In the genomic region with DNA sequence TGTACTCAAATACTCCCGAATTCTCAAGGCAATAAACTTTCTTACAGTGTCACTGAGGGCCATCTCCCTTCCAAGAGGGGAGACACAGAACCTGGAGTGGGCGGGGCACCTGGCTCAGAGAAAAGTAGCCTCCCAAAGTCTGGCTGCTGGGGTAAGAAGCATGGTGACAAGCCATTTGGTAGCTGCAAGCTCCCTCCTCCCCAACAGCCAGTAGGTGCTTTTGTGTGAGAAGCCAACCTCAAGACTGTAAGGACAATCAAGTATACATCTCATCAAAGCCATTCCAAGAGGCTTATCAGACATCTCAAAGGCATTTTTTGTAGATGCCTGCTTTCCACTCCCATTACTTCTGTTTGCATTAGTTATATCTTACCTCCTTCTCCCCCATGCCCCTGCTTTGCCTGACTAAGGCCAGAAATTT, we compare ENCODE assay signal across 11 cellular contexts. TPM values are rescaled to one million over a fixed set of nuclear protein-coding genes. Genes with fewer than 3 reads are reported as not detected.
DNase-seq lines count a peak whose midpoint lies in the region; ATAC-seq, FAIRE-seq and TF ChIP-seq lines count a peak whose summit lies in the region.
"Had no signal": no experiment of that assay in that cellular context is flagged by ENCODE, and none has a peak within 500 bp of the region (broad histone marks: within the 10 kb centered on the region; RNA-seq: fewer than 3 reads in every experiment).

No MANE protein-coding gene starts in this region.

- FAIRE-seq in endothelial cell of umbilical vein (lab: Jason Lieb, UNC), result no peak
- FAIRE-seq in urothelium cell line (lab: Jason Lieb, UNC), result no peak
- FAIRE-seq: GM18507 had no signal

- no peak for DNase-seq in SK-N-SH
- peak; percentile 53 for DNase-seq in endothelial cell of umbilical vein (ENCODE audit: low read depth, low spot score)
- DNase-seq in urothelium cell line (ENCODE audit: low spot score), result peak; percentile 24
- no peak for DNase-seq in NCI-H1436 (lab: John Stamatoyannopoulos, UW)
- no peak for DNase-seq in midbrain (lab: John Stamatoyannopoulos, UW)
- DNase-seq: NCI-H2029 treated with DMSO at 0.1 percent for 48 hours had no signal

- H3K9me3 ChIP-seq in SK-N-SH (no peaks in the 10 kb centered on the region), endothelial cell of umbilical vein (replicated peaks; ENCODE audit: control insufficient read depth, insufficient read depth, low read length) (no peaks in the 10 kb centered on the region), muscle layer of duodenum (ENCODE audit: control insufficient read depth in 1 of 2, low read length in 2 of 2) (no peaks in the 10 kb centered on the region)

- H3F3A ChIP-seq in SK-N-SH (replicated peaks; ENCODE audit: insufficient read depth), result peaks cover 8% of the 10 kb centered on the region

- TF ChIP-seq RAD21 in SK-N-SH (IDR thresholded peaks at IDR 0.05; ENCODE audit: low read length), result no peak

- H3K9ac ChIP-seq in SK-N-SH, result peak overlapping the region; percentile 84
- peak overlapping the region; percentile 100 for H3K9ac ChIP-seq in endothelial cell of umbilical vein (replicated peaks; ENCODE audit: extremely low read depth, insufficient read depth, low read length)

- H3K4me1 ChIP-seq in SK-N-SH (ENCODE audit: control insufficient read depth in 1 of 2, insufficient read depth in 2 of 2, low read depth in 1 of 2, low read length in 1 of 2) (peaks cover 2 to 15% of the 10 kb centered on the region in 2 experiments), endothelial cell of umbilical vein (ENCODE audit: control insufficient read depth, extremely low read depth, insufficient read depth, low read length) (peaks cover 64% of the 10 kb centered on the region), muscle layer of duodenum (ENCODE audit: control insufficient read depth in 1 of 2, insufficient read depth in 2 of 2, low read length in 2 of 2) (peaks cover 6 to 8% of the 10 kb centered on the region in 2 donors)

- no peaks in the 10 kb centered on the region for H3K9me2 ChIP-seq in SK-N-SH

- peak; percentile 66 for TF ChIP-seq POLR2A in endothelial cell of umbilical vein (IDR thresholded peaks at IDR 0.05; ENCODE audit: low read depth, low read length)

- dilution Hi-C loops in endothelial cell of umbilical vein (cut with MboI; ENCODE audit: extremely low pct_ligation_motif_present, low sequenced_read_pairs), result loop anchor here (25.0 kb wide), 1 partner anchor 114 kb away; no protein-coding TSS in a partner anchor

- H4K20me1 ChIP-seq in SK-N-SH (ENCODE audit: insufficient read depth) (peaks cover 4% of the 10 kb centered on the region; the same call in 1 of the 2 replicates), endothelial cell of umbilical vein (replicated peaks; ENCODE audit: control insufficient read depth, extremely low read depth, insufficient read depth, low read length) (peaks cover 3% of the 10 kb centered on the region)

- H3K27ac ChIP-seq in SK-N-SH (ENCODE audit: low read depth in 2 of 2, low read length in 1 of 2) (peak overlapping the region; percentile 71 to 76; a peak in 3 of 4 replicates), endothelial cell of umbilical vein (ENCODE audit: insufficient read depth, low read depth, low read length) (peak overlapping the region; percentile 91), muscle layer of duodenum (ENCODE audit: low read length) (peak overlapping the region; percentile 89)
- H3K27ac ChIP-seq: 22Rv1 had no signal

- ATAC-seq in SK-N-SH treated with all-trans-retinoic acid at 6 μM for 48 hours (no peak), GM21723 (IDR thresholded peaks at IDR 0.05; ENCODE audit: unreplicated experiment) (no peak)

- no TSS peak for BruUV-seq in endothelial cell of umbilical vein (replicated peaks; lab: Mats Ljungman, UMichigan)

- CTCF ChIA-PET in SK-N-SH (lab: Yijun Ruan, JAX), result interaction anchor here (0.6 to 2.0 kb wide), 2 partner anchors 124 to 202 kb away, joined by 4 to 5 read pairs; no protein-coding TSS in a partner anchor
- CTCF ChIA-PET in endothelial cell of umbilical vein (lab: Charles Lee), result interaction anchor here (0.8 to 8.4 kb wide), 14 partner anchors 10 to 125 kb away, joined by 3 to 210 read pairs (median 15); no protein-coding TSS in a partner anchor

- 25% methylated on average over 2 of the region's 2 CpGs for WGBS in SK-N-SH (ENCODE audit: low lambda C conversion rate)

- H3K79me2 ChIP-seq in SK-N-SH (ENCODE audit: insufficient read depth) (peaks cover 62% of the 10 kb centered on the region), endothelial cell of umbilical vein (ENCODE audit: control insufficient read depth, insufficient read depth, low read length) (peaks cover 63% of the 10 kb centered on the region)

- no peak for TF ChIP-seq EP300 in SK-N-SH (IDR thresholded peaks at IDR 0.05; ENCODE audit: borderline replicate concordance in 1 of 2, low read depth in 1 of 2, low read length in 1 of 2)

- peak overlapping the region; percentile 82 for H3K4me2 ChIP-seq in SK-N-SH
- H3K4me2 ChIP-seq in endothelial cell of umbilical vein (ENCODE audit: insufficient read depth, low read length), result peak overlapping the region; percentile 69

- H3K27me3 ChIP-seq in SK-N-SH (ENCODE audit: insufficient read depth) (no peaks in the 10 kb centered on the region; the same call in 1 of the 2 replicates), endothelial cell of umbilical vein (ENCODE audit: control insufficient read depth in 2 of 2, insufficient read depth in 2 of 2, low read length in 2 of 2) (no peaks in the 10 kb centered on the region), muscle layer of duodenum (ENCODE audit: low read depth, low read length) (no peaks in the 10 kb centered on the region)

- H3K36me3 ChIP-seq in SK-N-SH (replicated peaks in 1 of 2; ENCODE audit: control insufficient read depth in 1 of 2, insufficient read depth in 2 of 2, low read length in 1 of 2) (no peaks in the 10 kb centered on the region), endothelial cell of umbilical vein (ENCODE audit: control insufficient read depth in 2 of 2, extremely low read depth in 1 of 2, insufficient read depth in 2 of 2, low read length in 2 of 2) (peaks cover 3 to 5% of the 10 kb centered on the region in 2 experiments), muscle layer of duodenum (ENCODE audit: control insufficient read depth in 1 of 2, insufficient read depth in 2 of 2, low read length in 2 of 2) (peaks cover 0 to 7% of the 10 kb centered on the region in 2 donors)

- peak overlapping the region; percentile 57 to 83; a peak in 3 of 4 replicates for H3K4me3 ChIP-seq in SK-N-SH (ENCODE audit: low read depth in 2 of 2, low read length in 1 of 2)
- H3K4me3 ChIP-seq in endothelial cell of umbilical vein (replicated peaks in 1 of 3; ENCODE audit: insufficient read depth in 1 of 3, low read depth in 1 of 3, low read length in 3 of 3), result peak overlapping the region; percentile 56 to 100 (median 99)
- H3K4me3 ChIP-seq in muscle layer of duodenum (ENCODE audit: low read depth in 1 of 2, low read length in 2 of 2), result peak overlapping the region; percentile 62 to 75

- no peaks in the 10 kb centered on the region for H3K9me1 ChIP-seq in endothelial cell of umbilical vein (replicated peaks; ENCODE audit: control insufficient read depth, extremely low read depth, insufficient read depth, low read length)

- H2AFZ ChIP-seq in SK-N-SH (ENCODE audit: low read depth) (no peak overlapping the region), endothelial cell of umbilical vein (ENCODE audit: low read depth, low read length) (no peak overlapping the region)

- TF ChIP-seq CTCF in SK-N-SH (IDR thresholded peaks at IDR 0.05) (no peak), endothelial cell of umbilical vein (IDR thresholded peaks at IDR 0.05; ENCODE audit: extremely low read depth in 1 of 2, insufficient read depth in 1 of 2, low read depth in 1 of 2, low read length in 2 of 2) (no peak)

- POLR2A ChIA-PET in SK-N-SH (lab: Yijun Ruan, JAX), result no interaction called here
- POLR2A ChIA-PET in endothelial cell of umbilical vein (lab: Charles Lee), result interaction anchor here (0.6 to 3.8 kb wide), 10 partner anchors 11 to 187 kb away, joined by 3 to 50 read pairs (median 10); no protein-coding TSS in a partner anchor

- intact Hi-C loops in endothelial cell of umbilical vein (cut with micrococcal nuclease), result loop anchor here (10.0 kb wide), 1 partner anchor 349 kb away; a partner anchor contains a TSS

TF ChIP-seq in SK-N-SH, 30 proteins besides CTCF, POLR2A, EP300 and RAD21 (continues in another document):
- no peak for TF ChIP-seq RCOR1 (IDR thresholded peaks at IDR 0.05; ENCODE audit: low read length)

TF ChIP-seq in SK-N-SH treated with all-trans-retinoic acid at 6 μM for 48 hours, 23 proteins besides CTCF, POLR2A, EP300 and RAD21 (continues in another document):
- TF ChIP-seq ZFP3 (CRISPR knock-in tag; IDR thresholded peaks at IDR 0.05) (no peak), ZFP30 (CRISPR knock-in tag; IDR thresholded peaks at IDR 0.05) (no peak), SNAI2 (CRISPR knock-in tag; IDR thresholded peaks at IDR 0.05) (no peak)

RNA-seq across cellular contexts. Expression of a gene that starts 1.4 kb away (rescaled TPM):
- 23.7 and 39.9 TPM in 2 replicates for polyA plus RNA-seq in SK-N-SH (2012; rRNA removed)
- 32.4 and 34.4 TPM in 2 replicates for polyA plus RNA-seq in SK-N-SH (2012; cell fraction: cytosol; rRNA removed)
- polyA plus RNA-seq in SK-N-SH (2012; cell fraction: nucleus; rRNA removed), result 26.5 and 64.3 TPM in 2 replicates
- 245 and 283 TPM in 2 replicates for total RNA-seq in endothelial cell of umbilical vein
- 168 TPM in 2 replicates for polyA plus RNA-seq in endothelial cell of umbilical vein
- polyA plus RNA-seq in endothelial cell of umbilical vein (2011; cell fraction: cytosol; rRNA removed), result 142 and 143 TPM in 2 replicates
- polyA plus RNA-seq in endothelial cell of umbilical vein (2011; cell fraction: nucleus; rRNA removed), result 403 and 406 TPM in 2 replicates
- polyA plus RNA-seq in endothelial cell of umbilical vein (2012), result 155 and 160 TPM in 2 replicates
- 381 and 392 TPM in 2 replicates for polyA minus RNA-seq in endothelial cell of umbilical vein
- polyA minus RNA-seq in endothelial cell of umbilical vein (2011; cell fraction: cytosol; rRNA and poly(A)+ RNA removed), result 71.7 TPM
- polyA minus RNA-seq in endothelial cell of umbilical vein (2011; cell fraction: nucleus; rRNA and poly(A)+ RNA removed), result 989 and 991 TPM in 2 replicates

RNA-seq across cellular contexts. Expression of a gene that starts 59.0 kb away (rescaled TPM):
- not detected in 2 replicates for polyA plus RNA-seq in SK-N-SH (2012; rRNA removed)
- not detected in 2 replicates for polyA plus RNA-seq in SK-N-SH (2012; cell fraction: cytosol; rRNA removed)
- polyA plus RNA-seq in SK-N-SH (2012; cell fraction: nucleus; rRNA removed), result not detected in 2 replicates
- total RNA-seq in endothelial cell of umbilical vein, result 0.44 TPM in 1 of 2 replicates, not detected in the other
- 0.03 and 0.33 TPM in 2 replicates for polyA plus RNA-seq in endothelial cell of umbilical vein
- not detected in 2 replicates for polyA plus RNA-seq in endothelial cell of umbilical vein (2011; cell fraction: cytosol; rRNA removed)
- 1.2 and 1.6 TPM in 2 replicates for polyA plus RNA-seq in endothelial cell of umbilical vein (2011; cell fraction: nucleus; rRNA removed)
- polyA plus RNA-seq in endothelial cell of umbilical vein (2012), result not detected in 2 replicates
- 0.13 TPM in 1 of 2 replicates, not detected in the other for polyA minus RNA-seq in endothelial cell of umbilical vein
- not detected for polyA minus RNA-seq in endothelial cell of umbilical vein (2011; cell fraction: cytosol; rRNA and poly(A)+ RNA removed)
- polyA minus RNA-seq in endothelial cell of umbilical vein (2011; cell fraction: nucleus; rRNA and poly(A)+ RNA removed), result 0.53 and 0.67 TPM in 2 replicates

Comparison
In these comparisons a context has a peak if more than half of its experiments do, and no peak if none do; other contexts are left out.
1. DNase-seq: peak in endothelial cell of umbilical vein (single experiment) and urothelium cell line (single experiment); none in SK-N-SH (single experiment), NCI-H1436 (single experiment) and midbrain (single experiment).
2. Peak in every context shown above with its lines, with median percentiles within 50 percentile points of each other: H3K27ac ChIP-seq and H3K4me3 ChIP-seq.